Comparison of ENCODE assay signal across 12 cellular contexts in the genomic region with DNA sequence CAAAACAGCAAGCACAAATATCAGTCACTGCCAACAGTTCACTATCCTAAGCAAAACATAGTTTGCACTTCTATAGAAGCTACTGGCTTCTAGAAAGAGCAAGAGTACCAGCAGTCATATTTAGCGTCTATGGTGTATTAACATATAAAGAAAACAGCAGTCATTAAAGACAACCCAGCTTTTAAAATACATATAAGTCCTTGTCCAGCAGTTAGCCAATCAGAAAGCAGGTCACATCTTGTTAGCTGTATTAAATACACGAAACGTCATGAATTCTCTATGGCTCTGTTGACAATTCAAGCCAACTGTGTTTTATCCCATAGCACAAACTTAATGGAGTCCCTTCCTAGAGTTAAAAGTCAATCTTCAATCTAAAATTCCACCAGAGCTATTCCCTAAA. TPM values are rescaled to one million over a fixed set of nuclear protein-coding genes. Genes with fewer than 3 reads are reported as not detected.
A peak's percentile ranks its signal among the peaks of the same experiment; 100 is the strongest.
DNase-seq lines count a peak whose midpoint lies in the region; ATAC-seq and TF ChIP-seq lines count a peak whose summit lies in the region.
"Had no signal": no experiment of that assay in that cellular context is flagged by ENCODE, and none has a peak within 500 bp of the region (broad histone marks: within the 10 kb centered on the region; RNA-seq: fewer than 3 reads in every experiment).

No MANE protein-coding gene starts in this region.

- peaks cover 0 to 33% (median 10%) of the 10 kb centered on the region in 9 donors for H3K4me1 ChIP-seq in heart right ventricle
- H3K4me1 ChIP-seq in esophagus muscularis mucosa: peaks cover 0 to 39% (median 15%) of the 10 kb centered on the region in 4 donors
- H3K4me1 ChIP-seq in uterus: no peaks in the 10 kb centered on the region
- H3K4me1 ChIP-seq: A549 had no signal

- peaks cover 57% of the 10 kb centered on the region for H3K4me1 Mint-ChIP-seq in nephron
- H3K4me1 Mint-ChIP-seq in Calu3 (ENCODE audit: low read depth, unreplicated experiment): no peaks in the 10 kb centered on the region

- TF ChIP-seq CTCF in heart right ventricle (IDR thresholded peaks at IDR 0.05) (no peak), esophagus muscularis mucosa (IDR thresholded peaks at IDR 0.05) (no peak), nephron (IDR thresholded peaks at IDR 0.05; ENCODE audit: unreplicated experiment in 3 of 3) (no peak), uterus (IDR thresholded peaks at IDR 0.05) (no peak), Calu3 (IDR thresholded peaks at IDR 0.05; ENCODE audit: unreplicated experiment) (no peak)

- H3K9me3 ChIP-seq in heart right ventricle: no peaks in the 10 kb centered on the region
- H3K9me3 ChIP-seq in esophagus muscularis mucosa: no peaks in the 10 kb centered on the region
- H3K9me3 ChIP-seq in uterus: no peaks in the 10 kb centered on the region
- H3K9me3 ChIP-seq: A549 had no signal

- WGBS in heart right ventricle, 2 donors: 23 to 29% methylated on average over 3 of the region's 3 CpGs
- 23% methylated on average over 3 of the region's 3 CpGs for WGBS in esophagus muscularis mucosa

- CTCF ChIA-PET in Calu3 (lab: Charles Lee): no interaction called here

- no peak for TF ChIP-seq EP300 in esophagus muscularis mucosa (IDR thresholded peaks at IDR 0.05)

- H3K27me3 ChIP-seq in heart right ventricle (no peaks in the 10 kb centered on the region), esophagus muscularis mucosa (peaks cover 0 to 10% (median 0%) of the 10 kb centered on the region in 4 donors), uterus (no peaks in the 10 kb centered on the region)

- intact Hi-C loops in heart right ventricle (cut with DNase I) (loop anchor here in 4 of 10 donors (1.0 to 10.0 kb wide), 5 partner anchors 40 to 105 kb away; no protein-coding TSS in a partner anchor), Right ventricle myocardium inferior (cut with DNase I) (loop anchor here (5.0 kb wide), 1 partner anchor 100 kb away; no protein-coding TSS in a partner anchor), esophagus muscularis mucosa (cut with DNase I) (loop anchor here (5.0 kb wide), 1 partner anchor 75 kb away; no protein-coding TSS in a partner anchor), uterus (cut with DNase I; ENCODE audit: low total_unique reads) (loop anchor here (10.0 kb wide), 1 partner anchor 132 kb away; no protein-coding TSS in a partner anchor), Calu3 (cut with micrococcal nuclease; ENCODE audit: unreplicated experiment) (no loop called here)

- H3K27ac Mint-ChIP-seq in nephron (peak overlapping the region; percentile 94 to 98 (median 96)), Calu3 (ENCODE audit: unreplicated experiment) (no peak overlapping the region)
- H3K27ac Mint-ChIP-seq: activated T-helper 2 cell treated with anti-CD3 and anti-CD28 coated beads, Interferon-gamma antibody, Interleukin-2, Interleukin-4, amounts not matched to agents 10 μg/mL and 5 μg/mL and 100 μg/mL, durations not matched to agents 14 hours and 24 hours and 36 hours; T-helper 2 cell treated with Interferon-gamma antibody and Interleukin-4, amounts not matched to agents 5 μg/mL and 100 μg/mL, for 36 hours had no signal

- H3K36me3 Mint-ChIP-seq in nephron (ENCODE audit: low read depth): no peaks in the 10 kb centered on the region
- no peaks in the 10 kb centered on the region for H3K36me3 Mint-ChIP-seq in Calu3 (ENCODE audit: insufficient read depth, unreplicated experiment)

- H3K9me3 Mint-ChIP-seq in nephron (no peaks in the 10 kb centered on the region), Calu3 (ENCODE audit: low read depth, unreplicated experiment) (no peaks in the 10 kb centered on the region)
- H3K9me3 Mint-ChIP-seq: activated T-helper 2 cell treated with anti-CD3 and anti-CD28 coated beads, Interferon-gamma antibody, Interleukin-2, Interleukin-4, amounts not matched to agents 10 μg/mL and 5 μg/mL and 100 μg/mL, durations not matched to agents 14 hours and 24 hours and 36 hours; T-helper 2 cell treated with Interferon-gamma antibody and Interleukin-4, amounts not matched to agents 5 μg/mL and 100 μg/mL, for 36 hours had no signal

- H3K27ac ChIP-seq in heart right ventricle: peak overlapping the region; percentile 53 to 86 (median 80)
- peak overlapping the region; percentile 58 to 72 (median 64) for H3K27ac ChIP-seq in esophagus muscularis mucosa (replicated peaks in 1 of 4)
- peak overlapping the region; percentile 87 to 89 for H3K27ac ChIP-seq in uterus
- H3K27ac ChIP-seq: A549 had no signal

- DNase-seq in heart right ventricle (no peak), Right ventricle myocardium inferior (ENCODE audit: missing footprints) (no peak), esophagus muscularis mucosa (ENCODE audit: extremely low spot score) (no peak), uterus (no peak), NCI-H1694 (lab: John Stamatoyannopoulos, UW) (no peak), Calu3 (no peak)
- DNase-seq: NCI-H226 had no signal

- ATAC-seq in heart right ventricle: peak in 5 of 8 donors; percentile 16 to 38 (median 37)
- no peak for ATAC-seq in Right ventricle myocardium inferior
- ATAC-seq in HG03520 (IDR thresholded peaks at IDR 0.05; ENCODE audit: unreplicated experiment): no peak
- ATAC-seq: A549 had no signal

- peak overlapping the region; percentile 37 to 69 (median 60) for H3K4me3 ChIP-seq in heart right ventricle
- H3K4me3 ChIP-seq in esophagus muscularis mucosa: peak overlapping the region; percentile 46 to 65 (median 56)
- peak overlapping the region; percentile 54 to 66 for H3K4me3 ChIP-seq in uterus
- H3K4me3 ChIP-seq: A549 had no signal

- peak overlapping the region; percentile 87 to 95 (median 90) for H3K4me3 Mint-ChIP-seq in nephron
- H3K4me3 Mint-ChIP-seq in Calu3 (ENCODE audit: low read depth, unreplicated experiment): no peak overlapping the region
- H3K4me3 Mint-ChIP-seq: T-helper 2 cell treated with Interferon-gamma antibody and Interleukin-4, amounts not matched to agents 5 μg/mL and 100 μg/mL, for 36 hours had no signal

- BruUV-seq in Calu3 (replicated peaks; lab: Mats Ljungman, UMichigan): no TSS peak

- TF ChIP-seq POLR2A in esophagus muscularis mucosa (IDR thresholded peaks at IDR 0.05; ENCODE audit: low read depth): no peak
- peak in 1 of 2 donors; percentile 25 for TF ChIP-seq POLR2A in uterus (IDR thresholded peaks at IDR 0.05)

- H3K27me3 Mint-ChIP-seq in nephron (ENCODE audit: low read depth): no peaks in the 10 kb centered on the region
- H3K27me3 Mint-ChIP-seq in Calu3 (ENCODE audit: unreplicated experiment): peaks cover 20% of the 10 kb centered on the region

- H3K36me3 ChIP-seq in heart right ventricle (no peaks in the 10 kb centered on the region), esophagus muscularis mucosa (no peaks in the 10 kb centered on the region), uterus (no peaks in the 10 kb centered on the region)

RNA-seq across cellular contexts. Expression of gene LDB2, which starts 1.6 kb away (rescaled TPM):
- total RNA-seq in heart right ventricle (10 to 100 TPM; 14.5 to 43.3 (median 23.5) TPM), Right ventricle myocardium inferior (34.3 TPM), esophagus muscularis mucosa (10 to 100 TPM; 16.2 to 31.7 (median 22.4) TPM), uterus (100 to 1,000 TPM in 2 of 4 donors, 10 to 100 TPM in 2; 48.8 to 298 (median 152) TPM), Calu3 (2022) (not detected in 2 replicates)
- polyA plus RNA-seq in heart right ventricle: 10 to 100 TPM; 21.3 to 30.4 TPM
- total RNA-seq: activated T-helper 2 cell treated with anti-CD3 and anti-CD28 coated beads, Interferon-gamma antibody, Interleukin-2, Interleukin-4, amounts not matched to agents 10 μg/mL and 5 μg/mL and 100 μg/mL, durations not matched to agents 14 hours and 24 hours and 36 hours had no signal
- polyA plus RNA-seq: A549 had no signal

Comparison
In these comparisons a context has a peak if more than half of its experiments do, and no peak if none do; other contexts are left out.
1. ATAC-seq: peak in heart right ventricle (5 of 8); none in Right ventricle myocardium inferior (single experiment) and HG03520 (single experiment).
2. RNA of gene LDB2, which starts 1.6 kb away (total RNA-seq): 48.8 to 298 TPM in uterus, 34.3 TPM in Right ventricle myocardium inferior (single experiment), 16.2 to 31.7 TPM in esophagus muscularis mucosa and 14.5 to 43.3 TPM in heart right ventricle; not detected in Calu3; every median in the first group is over 10 times any median in the second.
3. Peak in every context shown above with its lines, with median percentiles within 50 percentile points of each other: H3K27ac ChIP-seq and H3K4me3 ChIP-seq.